ENCODE assay signal across 10 cellular contexts in genomic region chr19:54133312-54133956, GRCh38. TPM values are rescaled to one million over a fixed set of nuclear protein-coding genes. Genes with fewer than 3 reads are reported as not detected.
A peak's percentile ranks its signal among the peaks of the same experiment; 100 is the strongest.
DNase-seq lines count a peak whose midpoint lies in the region; ATAC-seq lines count a peak whose summit lies in the region.
"Had no signal": no experiment of that assay in that cellular context is flagged by ENCODE, and none has a peak within 500 bp of the region (broad histone marks: within the 10 kb centered on the region; RNA-seq: fewer than 3 reads in every experiment).

No MANE protein-coding gene starts in this region.

- peaks cover 5% of the 10 kb centered on the region for H3K36me3 Mint-ChIP-seq in activated T-cell treated with anti-CD3 and anti-CD28 coated beads, Interleukin-2, amount 50 U/mL, for 4 hours (ENCODE audit: insufficient read depth)

- no peaks in the 10 kb centered on the region for H3K27me3 Mint-ChIP-seq in activated T-cell treated with anti-CD3 and anti-CD28 coated beads, Interleukin-2, amount 50 U/mL, for 4 hours (ENCODE audit: low read depth)
- H3K27me3 Mint-ChIP-seq: stimulated activated naive CD8-positive, alpha-beta T cell treated with anti-CD3 and anti-CD28 coated beads, Interleukin-15, Interleukin-2, amounts not matched to agents 100 ng/mL and 50 ng/mL, for 24 hours had no signal

- no peak for ATAC-seq in HG02884 (IDR thresholded peaks at IDR 0.05; ENCODE audit: unreplicated experiment)
- ATAC-seq in activated T-cell treated with anti-CD3 and anti-CD28 coated beads, Interleukin-2, amount 50 U/mL, for 4 hours = no peak

- H3K4me3 Mint-ChIP-seq in activated T-cell treated with anti-CD3 and anti-CD28 coated beads, Interleukin-2, amount 50 U/mL, for 4 hours = no peak overlapping the region
- H3K4me3 Mint-ChIP-seq: stimulated activated naive CD8-positive, alpha-beta T cell treated with anti-CD3 and anti-CD28 coated beads, Interleukin-15, Interleukin-2, amounts not matched to agents 100 ng/mL and 50 ng/mL, for 24 hours had no signal

- peak; percentile 71 for DNase-seq in DMS153 (lab: John Stamatoyannopoulos, UW)
- peak; percentile 68 for DNase-seq in NCI-H1105 (lab: John Stamatoyannopoulos, UW)
- DNase-seq in SW 1271 (lab: John Stamatoyannopoulos, UW) = peak; percentile 22 to 35
- peak; percentile 89 for DNase-seq in islet precursor cell
- DNase-seq in COLO668 (lab: John Stamatoyannopoulos, UW; ENCODE audit: unreplicated experiment) = no peak
- no peak for DNase-seq in activated T-cell treated with anti-CD3 and anti-CD28 coated beads, Interleukin-2, amount 50 U/mL, for 4 hours
- DNase-seq in DMS114 treated with DMSO at 0.1 percent for 48 hours (lab: John Stamatoyannopoulos, UW; ENCODE audit: unreplicated experiment) = no peak
- DNase-seq: MG63 had no signal

- no peaks in the 10 kb centered on the region for H3K9me3 Mint-ChIP-seq in activated T-cell treated with anti-CD3 and anti-CD28 coated beads, Interleukin-2, amount 50 U/mL, for 4 hours
- H3K9me3 Mint-ChIP-seq: stimulated activated naive CD8-positive, alpha-beta T cell treated with anti-CD3 and anti-CD28 coated beads, Interleukin-15, Interleukin-2, amounts not matched to agents 100 ng/mL and 50 ng/mL, for 24 hours had no signal

- H3K4me1 Mint-ChIP-seq in activated T-cell treated with anti-CD3 and anti-CD28 coated beads, Interleukin-2, amount 50 U/mL, for 4 hours (ENCODE audit: low read depth) = peaks cover 12% of the 10 kb centered on the region

RNA-seq across cellular contexts. Expression of gene CNOT3, which starts 4.1 kb away (rescaled TPM):
- 100 to 1,000 TPM in 2 of 3 donors, 10 to 100 TPM in 1; 90.8 to 102 (median 100) TPM for total RNA-seq in activated T-cell treated with anti-CD3 and anti-CD28 coated beads, Interleukin-2, amount 50 U/mL, for 4 hours

RNA-seq across cellular contexts. Expression of gene PRPF31, which starts 17.9 kb away (rescaled TPM):
- 100 to 1,000 TPM; 154 to 180 (median 161) TPM for total RNA-seq in activated T-cell treated with anti-CD3 and anti-CD28 coated beads, Interleukin-2, amount 50 U/mL, for 4 hours

RNA-seq across cellular contexts. Expression of gene TFPT, which starts 18.0 kb away (rescaled TPM):
- total RNA-seq in activated T-cell treated with anti-CD3 and anti-CD28 coated beads, Interleukin-2, amount 50 U/mL, for 4 hours = 10 to 100 TPM; 32.1 to 33.8 (median 33.0) TPM

RNA-seq across cellular contexts. Expression of gene LENG1, which starts 26.1 kb away (rescaled TPM):
- total RNA-seq in activated T-cell treated with anti-CD3 and anti-CD28 coated beads, Interleukin-2, amount 50 U/mL, for 4 hours = 1 to 10 TPM; 5.6 to 9.7 (median 9.2) TPM

RNA-seq across cellular contexts. Expression of gene NDUFA3, which starts 30.8 kb away (rescaled TPM):
- total RNA-seq in activated T-cell treated with anti-CD3 and anti-CD28 coated beads, Interleukin-2, amount 50 U/mL, for 4 hours = 100 to 1,000 TPM; 118 to 170 (median 140) TPM

Comparison
In these comparisons a context has a peak if more than half of its experiments do, and no peak if none do; other contexts are left out.
1. DNase-seq: peak in DMS153 (single experiment), NCI-H1105 (single experiment), SW 1271 (2 of 2) and islet precursor cell (single experiment); none in COLO668 (single experiment), activated T-cell treated with anti-CD3 and anti-CD28 coated beads, Interleukin-2, amount 50 U/mL, for 4 hours (single experiment) and DMS114 treated with DMSO at 0.1 percent for 48 hours (single experiment).